2 cellular contexts compared by ENCODE assay signal in the genomic region with DNA sequence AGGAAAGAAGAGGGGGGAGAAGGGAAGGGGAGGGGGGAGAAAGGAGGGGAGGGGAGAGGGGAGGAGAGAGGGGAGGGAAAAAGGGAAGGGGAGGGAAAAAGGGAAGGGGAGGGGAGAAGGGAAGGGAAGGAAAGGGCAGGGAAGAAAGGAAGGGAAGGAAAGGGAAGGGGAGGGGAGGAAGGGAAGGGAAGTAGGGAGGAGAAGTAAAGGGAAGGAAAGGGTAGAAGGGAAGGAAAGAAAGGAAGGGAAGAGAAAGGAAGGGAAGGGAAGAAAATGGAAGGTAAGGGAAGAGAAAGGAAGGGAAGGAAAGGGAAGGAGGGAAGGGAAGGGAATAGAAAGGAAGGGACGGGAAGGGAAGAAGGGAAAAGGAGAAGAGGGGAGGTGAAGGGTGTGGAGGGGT.
TF ChIP-seq lines count a peak whose summit lies in the region.

No MANE protein-coding gene starts in this region.

TF ChIP-seq in HepG2, 621 proteins besides CTCF, POLR2A, EP300 and RAD21 (continued from another document):
- TF ChIP-seq, protein P1, sequence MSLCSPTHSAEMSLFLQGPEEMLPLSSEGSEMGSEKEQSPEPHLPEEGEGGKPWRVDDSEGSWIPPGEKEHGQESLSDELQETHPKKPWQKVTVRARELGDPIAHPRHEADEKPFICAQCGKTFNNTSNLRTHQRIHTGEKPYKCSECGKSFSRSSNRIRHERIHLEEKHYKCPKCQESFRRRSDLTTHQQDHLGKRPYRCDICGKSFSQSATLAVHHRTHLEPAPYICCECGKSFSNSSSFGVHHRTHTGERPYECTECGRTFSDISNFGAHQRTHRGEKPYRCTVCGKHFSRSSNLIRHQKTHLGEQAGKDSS (CRISPR knock-in tag; IDR thresholded peaks at IDR 0.05; ENCODE audit: borderline replicate concordance, low read depth) = no peak
- TF ChIP-seq SATB2 (CRISPR knock-in tag; IDR thresholded peaks at IDR 0.05) = no peak

TF ChIP-seq in WTC11, 78 proteins besides CTCF, POLR2A, EP300 and RAD21 (continued from another document):
- TF ChIP-seq, protein P2, sequence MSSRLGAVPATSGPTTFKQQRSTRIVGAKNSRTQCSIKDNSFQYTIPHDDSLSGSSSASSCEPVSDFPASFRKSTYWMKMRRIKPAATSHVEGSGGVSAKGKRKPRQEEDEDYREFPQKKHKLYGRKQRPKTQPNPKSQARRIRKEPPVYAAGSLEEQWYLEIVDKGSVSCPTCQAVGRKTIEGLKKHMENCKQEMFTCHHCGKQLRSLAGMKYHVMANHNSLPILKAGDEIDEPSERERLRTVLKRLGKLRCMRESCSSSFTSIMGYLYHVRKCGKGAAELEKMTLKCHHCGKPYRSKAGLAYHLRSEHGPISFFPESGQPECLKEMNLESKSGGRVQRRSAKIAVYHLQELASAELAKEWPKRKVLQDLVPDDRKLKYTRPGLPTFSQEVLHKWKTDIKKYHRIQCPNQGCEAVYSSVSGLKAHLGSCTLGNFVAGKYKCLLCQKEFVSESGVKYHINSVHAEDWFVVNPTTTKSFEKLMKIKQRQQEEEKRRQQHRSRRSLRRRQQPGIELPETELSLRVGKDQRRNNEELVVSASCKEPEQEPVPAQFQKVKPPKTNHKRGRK (CRISPR knock-in tag; IDR thresholded peaks at IDR 0.05; ENCODE audit: borderline replicate concordance) = 0 out of 2 replicates have a peak, but pooled peaks have one; percentile 22
- TF ChIP-seq, protein P3, sequence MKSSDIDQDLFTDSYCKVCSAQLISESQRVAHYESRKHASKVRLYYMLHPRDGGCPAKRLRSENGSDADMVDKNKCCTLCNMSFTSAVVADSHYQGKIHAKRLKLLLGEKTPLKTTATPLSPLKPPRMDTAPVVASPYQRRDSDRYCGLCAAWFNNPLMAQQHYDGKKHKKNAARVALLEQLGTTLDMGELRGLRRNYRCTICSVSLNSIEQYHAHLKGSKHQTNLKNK (CRISPR knock-in tag; IDR thresholded peaks at IDR 0.05) = no peak
